In genomic region chr3:86923071-86923476, GRCh38 we compare ENCODE assay signal across 14 cellular contexts.
A peak's percentile ranks its signal among the peaks of the same experiment; 100 is the strongest.
DNase-seq lines count a peak whose midpoint lies in the region; ATAC-seq, FAIRE-seq and TF ChIP-seq lines count a peak whose summit lies in the region.
"Had no signal": no experiment of that assay in that cellular context is flagged by ENCODE, and none has a peak within 500 bp of the region (broad histone marks: within the 10 kb centered on the region; RNA-seq: fewer than 3 reads in every experiment).

No MANE protein-coding gene starts in this region.

- FAIRE-seq in H54 (lab: Jason Lieb, UNC) = peak; percentile 92
- FAIRE-seq: pancreas had no signal

- DNase-seq in H54 (ENCODE audit: insufficient read length, low spot score) (peak; percentile 15), SJCRH30 (peak; percentile 79 to 90), foreskin keratinocyte (peak; percentile 79 to 87), suprapubic skin (ENCODE audit: low spot score in 2 of 2) (no peak), SK-N-DZ (ENCODE audit: low spot score) (no peak)
- DNase-seq: activated CD4-positive, alpha-beta T cell treated with anti-CD3 and anti-CD28 coated beads, Interleukin-2, amount 50 U/mL, for 4 hours; activated naive CD4-positive, alpha-beta T cell treated with anti-CD3 and anti-CD28 coated beads, Interleukin-2, amount 50 U/mL, for 16 hours; DND-41; endodermal cell; left cardiac atrium; NCI-H774; pancreas had no signal

- TF ChIP-seq CTCF in foreskin keratinocyte (conservative IDR thresholded peaks at IDR 0.05) (no peak), suprapubic skin (IDR thresholded peaks at IDR 0.05) (no peak)

- no peaks in the 10 kb centered on the region for H3K9me3 ChIP-seq in SJCRH30 (replicated peaks)
- H3K9me3 ChIP-seq in suprapubic skin = no peaks in the 10 kb centered on the region
- H3K9me3 ChIP-seq: pancreas had no signal

- TF ChIP-seq EP300 in suprapubic skin (IDR thresholded peaks at IDR 0.05) = no peak

- H3K4me3 ChIP-seq in SJCRH30 = 0 out of 2 replicates have a peak overlapping the region, but pooled peaks have one; percentile 6
- no peak overlapping the region for H3K4me3 ChIP-seq in suprapubic skin
- H3K4me3 ChIP-seq: pancreas had no signal

- peak overlapping the region; percentile 71 for H3K27ac ChIP-seq in SJCRH30
- H3K27ac ChIP-seq in foreskin keratinocyte = peak overlapping the region; percentile 16
- peak overlapping the region; percentile 69 for H3K27ac ChIP-seq in suprapubic skin
- H3K27ac ChIP-seq: pancreas had no signal

- peak; percentile 99 for ATAC-seq in foreskin keratinocyte
- ATAC-seq in GM21717 (IDR thresholded peaks at IDR 0.05; ENCODE audit: unreplicated experiment) = no peak
- ATAC-seq in HG02642 (IDR thresholded peaks at IDR 0.05; ENCODE audit: poor library complexity, unreplicated experiment) = no peak

- peaks cover 32% of the 10 kb centered on the region for H3K4me1 ChIP-seq in SJCRH30
- H3K4me1 ChIP-seq in foreskin keratinocyte = peaks cover 20% of the 10 kb centered on the region
- H3K4me1 ChIP-seq in suprapubic skin = peaks cover 9% of the 10 kb centered on the region
- H3K4me1 ChIP-seq: pancreas had no signal

- H3K36me3 ChIP-seq in SJCRH30 = no peaks in the 10 kb centered on the region
- H3K36me3 ChIP-seq in suprapubic skin = no peaks in the 10 kb centered on the region
- H3K36me3 ChIP-seq: pancreas had no signal

- WGBS in suprapubic skin = 30% methylated on average over 3 of the region's 3 CpGs

- H3K27me3 ChIP-seq in SJCRH30 (no peaks in the 10 kb centered on the region), foreskin keratinocyte (no peaks in the 10 kb centered on the region), suprapubic skin (no peaks in the 10 kb centered on the region)
- H3K27me3 ChIP-seq: pancreas had no signal

- TF ChIP-seq POLR2A in H54 (IDR thresholded peaks at IDR 0.05; ENCODE audit: low read depth, low read length) = no peak
- TF ChIP-seq POLR2A in suprapubic skin (IDR thresholded peaks at IDR 0.05) = no peak

Comparison
In these comparisons a context has a peak if more than half of its experiments do, and no peak if none do; other contexts are left out.
1. DNase-seq: peak in H54 (single experiment), SJCRH30 (2 of 2) and foreskin keratinocyte (2 of 2); none in suprapubic skin (0 of 2) and SK-N-DZ (single experiment).
2. H3K27ac ChIP-seq: peak in every context shown above with its lines; median percentile 71 in SJCRH30; 69 in suprapubic skin; 16 in foreskin keratinocyte.